Comparison of ENCODE assay signal across 20 cellular contexts in genomic region chr3:172224560-172225214, GRCh38.
DNase-seq lines count a peak whose midpoint lies in the region; ATAC-seq and TF ChIP-seq lines count a peak whose summit lies in the region.
"Had no signal": no experiment of that assay in that cellular context is flagged by ENCODE, and none has a peak within 500 bp of the region (broad histone marks: within the 10 kb centered on the region; RNA-seq: fewer than 3 reads in every experiment).

No MANE protein-coding gene starts in this region.

- peak overlapping the region in 1 of 2 experiments; percentile 87 for H3K4ac ChIP-seq in mesenchymal stem cell (ENCODE audit: low read depth in 1 of 2, low read length in 2 of 2)

- H3K27me3 Mint-ChIP-seq in T-cell: no peaks in the 10 kb centered on the region
- H3K27me3 Mint-ChIP-seq in activated T-cell treated with anti-CD3 and anti-CD28 coated beads, Interleukin-2, amount 50 U/mL, for 72 hours (ENCODE audit: low read depth): no peaks in the 10 kb centered on the region
- H3K27me3 Mint-ChIP-seq: activated CD4-positive, alpha-beta T cell treated with anti-CD3 and anti-CD28 coated beads for 36 hours had no signal

- peaks cover 8% of the 10 kb centered on the region for H3K4me1 ChIP-seq in mesenchymal stem cell (ENCODE audit: control insufficient read depth, insufficient read depth, low read depth, low read length)

- no peak for TF ChIP-seq CTCF in omental fat pad (IDR thresholded peaks at IDR 0.05)

- no peaks in the 10 kb centered on the region for H3K9me3 Mint-ChIP-seq in T-cell
- peaks cover 0 to 2% of the 10 kb centered on the region in 2 donors for H3K9me3 Mint-ChIP-seq in activated T-cell treated with anti-CD3 and anti-CD28 coated beads, Interleukin-2, amount 50 U/mL, for 72 hours

- H3K27ac ChIP-seq in mesenchymal stem cell (ENCODE audit: low read length, poor library complexity, severe bottlenecking): peak overlapping the region; percentile 15
- H3K27ac ChIP-seq: SJCRH30, spleen, tibial nerve had no signal

- H3K36me3 ChIP-seq in mesenchymal stem cell (ENCODE audit: control insufficient read depth in 1 of 2, insufficient read depth in 2 of 2, low read depth in 1 of 2, low read length in 2 of 2): peaks cover 2 to 35% of the 10 kb centered on the region in 2 experiments

- no peaks in the 10 kb centered on the region for H3K27me3 ChIP-seq in mesenchymal stem cell (ENCODE audit: control insufficient read depth in 1 of 2, insufficient read depth in 1 of 2, low read length in 2 of 2)
- H3K27me3 ChIP-seq: BE2C, SJCRH30, spleen, tibial nerve had no signal

- H3K18ac ChIP-seq in mesenchymal stem cell (ENCODE audit: low read depth in 1 of 2, low read length in 2 of 2): no peak overlapping the region

- peaks cover 8 to 18% (median 10%) of the 10 kb centered on the region in 3 donors for H3K4me1 Mint-ChIP-seq in T-cell
- peaks cover 4% of the 10 kb centered on the region for H3K4me1 Mint-ChIP-seq in activated T-cell treated with anti-CD3 and anti-CD28 coated beads, Interleukin-2, amount 50 U/mL, for 72 hours (ENCODE audit: low read depth)
- H3K4me1 Mint-ChIP-seq: activated CD4-positive, alpha-beta T cell treated with anti-CD3 and anti-CD28 coated beads for 36 hours had no signal

- H3K4me3 Mint-ChIP-seq in T-cell: no peak overlapping the region
- H3K4me3 Mint-ChIP-seq in activated T-cell treated with anti-CD3 and anti-CD28 coated beads, Interleukin-2, amount 50 U/mL, for 72 hours: no peak overlapping the region
- H3K4me3 Mint-ChIP-seq: activated CD4-positive, alpha-beta T cell treated with anti-CD3 and anti-CD28 coated beads for 36 hours had no signal

- no peak overlapping the region for H2BK120ac ChIP-seq in mesenchymal stem cell (ENCODE audit: low read depth, low read length)

- H3K36me3 Mint-ChIP-seq in T-cell: peaks cover 34% of the 10 kb centered on the region
- peaks cover 0 to 4% of the 10 kb centered on the region in 2 donors for H3K36me3 Mint-ChIP-seq in activated T-cell treated with anti-CD3 and anti-CD28 coated beads, Interleukin-2, amount 50 U/mL, for 72 hours (ENCODE audit: insufficient read depth in 2 of 2)

- H4K91ac ChIP-seq in mesenchymal stem cell (ENCODE audit: low read length): no peak overlapping the region

- H4K8ac ChIP-seq in mesenchymal stem cell (ENCODE audit: low read length): no peak overlapping the region

- POLR2A ChIA-PET in T-cell (lab: Charles Lee): no interaction called here

- H3K4me2 ChIP-seq in mesenchymal stem cell (ENCODE audit: low read length, poor library complexity, severe bottlenecking): no peak overlapping the region

- 24% methylated on average over 3 of the region's 7 CpGs for WGBS in mesenchymal stem cell

- no peak overlapping the region for H3K9ac ChIP-seq in mesenchymal stem cell (ENCODE audit: low read length)

- H2BK12ac ChIP-seq in mesenchymal stem cell (ENCODE audit: low read length in 2 of 2): no peak overlapping the region

- H3K9me3 ChIP-seq in mesenchymal stem cell (ENCODE audit: control insufficient read depth, low read length): no peaks in the 10 kb centered on the region
- H3K9me3 ChIP-seq: BE2C, SJCRH30, spleen, tibial nerve had no signal

- H3K27ac Mint-ChIP-seq in T-cell: no peak overlapping the region
- no peak overlapping the region for H3K27ac Mint-ChIP-seq in activated T-cell treated with anti-CD3 and anti-CD28 coated beads, Interleukin-2, amount 50 U/mL, for 72 hours
- H3K27ac Mint-ChIP-seq: activated CD4-positive, alpha-beta T cell treated with anti-CD3 and anti-CD28 coated beads for 36 hours had no signal

- peak; percentile 67 for DNase-seq in DMS53 treated with DMSO at 0.1 percent for 48 hours (lab: John Stamatoyannopoulos, UW; ENCODE audit: unreplicated experiment)
- DNase-seq in NCI-H1417 (lab: John Stamatoyannopoulos, UW): peak; percentile 85 to 94 (median 86)
- peak; percentile 83 for DNase-seq in NCI-H69 (lab: John Stamatoyannopoulos, UW)
- peak; percentile 46 for DNase-seq in mesenchymal stem cell
- no peak for DNase-seq in dedifferentiated amniotic fluid mesenchymal stem cell (ENCODE audit: extremely low spot score)
- DNase-seq in T-cell: no peak
- DNase-seq in activated T-cell treated with anti-CD3 and anti-CD28 coated beads, Interleukin-2, amount 50 U/mL, for 72 hours: no peak
- no peak for DNase-seq in omental fat pad (ENCODE audit: low spot score)
- DNase-seq: activated CD4-positive, alpha-beta T cell treated with anti-CD3 and anti-CD28 coated beads for 36 hours; activated gamma-delta T cell treated with Interleukin-2 at 50 U/mL for 16 hours; BE2C; DND-41; hippocampal formation; NCI-H1436 treated with DMSO at 0.1 percent for 48 hours; posterior cingulate gyrus; spleen; stimulated activated naive CD4-positive, alpha-beta T cell; T-helper 9 cell had no signal

- H3K4me3 ChIP-seq in mesenchymal stem cell (ENCODE audit: insufficient read depth in 1 of 2, low read depth in 1 of 2, low read length in 2 of 2): no peak overlapping the region
- H3K4me3 ChIP-seq: SJCRH30, spleen, tibial nerve had no signal

- no peak for ATAC-seq in T-cell (replicated peaks in 1 of 4)
- no peak for ATAC-seq in activated T-cell treated with anti-CD3 and anti-CD28 coated beads, Interleukin-2, amount 50 U/mL, for 72 hours (replicated peaks in 1 of 2)
- no peak for ATAC-seq in omental fat pad (ENCODE audit: low FRiP score)
- ATAC-seq: activated CD4-positive, alpha-beta T cell treated with anti-CD3 and anti-CD28 coated beads for 36 hours had no signal

- H3K23ac ChIP-seq in mesenchymal stem cell (ENCODE audit: low read length in 2 of 2): no peak overlapping the region

- CTCF ChIA-PET in T-cell (lab: Charles Lee): no interaction called here

- H2AK5ac ChIP-seq in mesenchymal stem cell (ENCODE audit: low read length, severe bottlenecking): no peak overlapping the region

- no peak overlapping the region for H2BK5ac ChIP-seq in mesenchymal stem cell (ENCODE audit: low read depth, low read length, poor library complexity, severe bottlenecking)

- no peak overlapping the region for H3K14ac ChIP-seq in mesenchymal stem cell (ENCODE audit: low read length in 2 of 2)

- H2AFZ ChIP-seq in mesenchymal stem cell (ENCODE audit: low read depth, low read length): no peak overlapping the region

- H2BK15ac ChIP-seq in mesenchymal stem cell (ENCODE audit: low read depth, poor library complexity, severe bottlenecking): no peak overlapping the region

- peaks cover 4% of the 10 kb centered on the region for H3K79me1 ChIP-seq in mesenchymal stem cell (replicated peaks; ENCODE audit: low read length, poor library complexity, severe bottlenecking)

Comparison
In these comparisons a context has a peak if more than half of its experiments do, and no peak if none do; other contexts are left out.
1. DNase-seq: peak in DMS53 treated with DMSO at 0.1 percent for 48 hours (single experiment), NCI-H1417 (3 of 3), NCI-H69 (single experiment) and mesenchymal stem cell (single experiment); none in dedifferentiated amniotic fluid mesenchymal stem cell (single experiment), T-cell (0 of 34), activated T-cell treated with anti-CD3 and anti-CD28 coated beads, Interleukin-2, amount 50 U/mL, for 72 hours (0 of 2) and omental fat pad (single experiment).